1 cellular context compared by ENCODE assay signal in the genomic region with DNA sequence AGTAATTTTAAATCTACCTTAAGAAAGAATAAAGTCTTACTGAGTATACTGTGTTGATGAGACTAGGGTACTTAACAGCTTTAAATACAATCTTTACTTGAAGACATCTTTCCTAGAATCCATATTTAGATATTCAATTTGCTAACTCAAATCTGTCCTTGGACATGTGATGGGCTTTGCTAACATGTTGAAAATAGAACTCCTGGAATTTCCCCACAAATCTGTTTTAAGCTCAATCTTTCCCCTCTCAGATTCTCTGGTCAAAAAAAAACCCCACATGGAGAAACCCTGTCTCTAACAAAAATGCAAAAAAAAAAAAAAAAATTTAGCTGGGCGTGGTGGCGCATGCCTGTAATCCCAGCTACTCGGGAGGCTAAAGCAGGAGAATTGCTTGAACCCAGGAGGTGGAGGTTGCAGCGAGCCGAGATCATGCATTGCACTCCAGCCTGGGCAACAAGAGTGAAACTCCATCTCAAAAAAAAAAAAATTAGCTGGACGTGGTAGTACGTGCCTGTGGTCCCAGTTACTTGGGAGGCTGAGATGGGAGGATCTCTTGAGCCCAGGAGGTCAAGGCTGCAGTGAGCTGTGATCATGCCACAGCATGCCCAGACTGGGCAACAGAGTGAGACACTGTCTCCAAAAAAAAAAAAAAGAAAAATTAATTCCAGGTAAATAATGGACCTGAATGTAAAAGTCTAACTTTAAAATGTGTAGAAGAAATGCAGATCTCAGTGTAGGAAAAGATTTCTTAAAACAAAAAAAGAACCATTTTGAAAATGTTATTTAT.
TF ChIP-seq lines count a peak whose summit lies in the region.

No MANE protein-coding gene starts in this region.

TF ChIP-seq in GM12878, 131 proteins besides CTCF, POLR2A, EP300 and RAD21:
- peak; percentile 55; the same call in 1 of the 2 replicates for TF ChIP-seq RUNX3 (IDR thresholded peaks at IDR 0.05; ENCODE audit: low read length)
- TF ChIP-seq MEF2A (IDR thresholded peaks at IDR 0.05; ENCODE audit: insufficient read depth, low read depth, low read length): peak; percentile 92
- TF ChIP-seq, protein P1, sequence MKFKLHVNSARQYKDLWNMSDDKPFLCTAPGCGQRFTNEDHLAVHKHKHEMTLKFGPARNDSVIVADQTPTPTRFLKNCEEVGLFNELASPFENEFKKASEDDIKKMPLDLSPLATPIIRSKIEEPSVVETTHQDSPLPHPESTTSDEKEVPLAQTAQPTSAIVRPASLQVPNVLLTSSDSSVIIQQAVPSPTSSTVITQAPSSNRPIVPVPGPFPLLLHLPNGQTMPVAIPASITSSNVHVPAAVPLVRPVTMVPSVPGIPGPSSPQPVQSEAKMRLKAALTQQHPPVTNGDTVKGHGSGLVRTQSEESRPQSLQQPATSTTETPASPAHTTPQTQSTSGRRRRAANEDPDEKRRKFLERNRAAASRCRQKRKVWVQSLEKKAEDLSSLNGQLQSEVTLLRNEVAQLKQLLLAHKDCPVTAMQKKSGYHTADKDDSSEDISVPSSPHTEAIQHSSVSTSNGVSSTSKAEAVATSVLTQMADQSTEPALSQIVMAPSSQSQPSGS (IDR thresholded peaks at IDR 0.05; ENCODE audit: low read length): peak; percentile 41; the same call in 1 of the 2 replicates
- TF ChIP-seq FOXM1 (IDR thresholded peaks at IDR 0.05; ENCODE audit: low read depth, low read length): peak; percentile 53; the same call in 1 of the 2 replicates
- peak; percentile 72 for TF ChIP-seq NFIC (IDR thresholded peaks at IDR 0.05; ENCODE audit: low read depth, low read length)
- TF ChIP-seq CREM (IDR thresholded peaks at IDR 0.05; ENCODE audit: low read depth): peak; percentile 21; the same call in 1 of the 2 replicates
- peak; percentile 61 for TF ChIP-seq JUNB (IDR thresholded peaks at IDR 0.05)
- TF ChIP-seq, protein P2, sequence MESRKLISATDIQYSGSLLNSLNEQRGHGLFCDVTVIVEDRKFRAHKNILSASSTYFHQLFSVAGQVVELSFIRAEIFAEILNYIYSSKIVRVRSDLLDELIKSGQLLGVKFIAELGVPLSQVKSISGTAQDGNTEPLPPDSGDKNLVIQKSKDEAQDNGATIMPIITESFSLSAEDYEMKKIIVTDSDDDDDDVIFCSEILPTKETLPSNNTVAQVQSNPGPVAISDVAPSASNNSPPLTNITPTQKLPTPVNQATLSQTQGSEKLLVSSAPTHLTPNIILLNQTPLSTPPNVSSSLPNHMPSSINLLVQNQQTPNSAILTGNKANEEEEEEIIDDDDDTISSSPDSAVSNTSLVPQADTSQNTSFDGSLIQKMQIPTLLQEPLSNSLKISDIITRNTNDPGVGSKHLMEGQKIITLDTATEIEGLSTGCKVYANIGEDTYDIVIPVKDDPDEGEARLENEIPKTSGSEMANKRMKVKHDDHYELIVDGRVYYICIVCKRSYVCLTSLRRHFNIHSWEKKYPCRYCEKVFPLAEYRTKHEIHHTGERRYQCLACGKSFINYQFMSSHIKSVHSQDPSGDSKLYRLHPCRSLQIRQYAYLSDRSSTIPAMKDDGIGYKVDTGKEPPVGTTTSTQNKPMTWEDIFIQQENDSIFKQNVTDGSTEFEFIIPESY (IDR thresholded peaks at IDR 0.05): 0 out of 2 replicates have a peak, but pooled peaks have one; percentile 5
- TF ChIP-seq MLLT1 (IDR thresholded peaks at IDR 0.05): 0 out of 2 replicates have a peak, but pooled peaks have one; percentile 23
